Comparison of ENCODE assay signal across 25 cellular contexts in the genomic region with DNA sequence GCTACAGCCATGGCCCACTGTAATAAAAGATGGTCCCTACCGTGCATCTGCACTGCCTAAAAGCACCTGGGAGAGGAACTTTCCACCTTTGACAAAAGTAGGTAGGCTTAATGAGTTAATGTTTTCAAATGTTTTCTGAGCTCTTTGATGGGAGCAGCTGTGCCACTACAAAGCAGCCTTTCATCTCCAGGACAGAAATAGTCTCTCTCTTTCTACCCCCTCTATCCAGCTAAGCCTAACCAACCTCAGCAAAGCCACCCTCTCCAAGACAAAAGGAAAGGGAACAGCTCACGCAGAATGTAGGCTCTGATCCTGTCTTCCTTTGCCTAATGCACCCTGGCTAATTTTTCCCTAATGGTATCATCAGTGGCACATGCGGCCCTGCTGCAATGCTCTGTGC.
"Had no signal": no experiment of that assay in that cellular context is flagged by ENCODE, and none has a peak within 500 bp of the region (broad histone marks: within the 10 kb centered on the region; RNA-seq: fewer than 3 reads in every experiment).

No MANE protein-coding gene starts in this region.

- H3K4me3 ChIP-seq: esophagus muscularis mucosa, gastrocnemius medialis, left ventricle myocardium inferior, pancreas, right lobe of liver, smooth muscle cell, upper lobe of right lung had no signal

- H3K4me2 ChIP-seq: smooth muscle cell had no signal

- DNase-seq: activated CD4-positive, alpha-beta T cell treated with anti-CD3 and anti-CD28 coated beads, Interleukin-2, amount 10 ng/mL, durations not matched to agents 7 days and 5 days; activated CD4-positive, CD25-positive, alpha-beta regulatory T cell treated with anti-CD3 and anti-CD28 coated beads, Interleukin-2, amount 50 U/mL, for 72 hours; activated CD8-positive, alpha-beta memory T cell treated with anti-CD3 and anti-CD28 coated beads, Interleukin-2, amount 10 ng/mL, durations not matched to agents 7 days and 5 days; activated CD8-positive, alpha-beta T cell treated with anti-CD3 and anti-CD28 coated beads for 36 hours; activated gamma-delta T cell; activated T-cell treated with anti-CD3 and anti-CD28 coated beads for 4 hours; effector memory CD4-positive, alpha-beta T cell; gastrocnemius medialis; left ventricle myocardium inferior; natural killer cell; pancreas; right lobe of liver; stimulated activated CD4-positive, alpha-beta T cell treated with anti-CD3 and anti-CD28 coated beads, Interleukin-2, amount 100 ng/mL, for 48 hours; stimulated activated CD8-positive, alpha-beta memory T cell treated with anti-CD3 and anti-CD28 coated beads, Interleukin-4, amount 100 ng/mL, for 48 hours; stimulated activated naive B cell treated with anti-CD40 and anti-IgM and Interleukin-4, amounts not matched to agents 10 μg/mL and 1 μg/mL and 100 μg/mL, for 72 hours; T-helper 2 cell; upper lobe of right lung had no signal

- H3K36me3 ChIP-seq: esophagus muscularis mucosa, gastrocnemius medialis, left ventricle myocardium inferior, neutrophil, pancreas, right lobe of liver, upper lobe of right lung had no signal

- ATAC-seq: activated CD8-positive, alpha-beta memory T cell treated with anti-CD3 and anti-CD28 coated beads, Interleukin-2, amount 10 ng/mL, durations not matched to agents 7 days and 5 days; activated CD8-positive, alpha-beta T cell treated with anti-CD3 and anti-CD28 coated beads for 36 hours; activated naive CD4-positive, alpha-beta T cell treated with anti-CD3 and anti-CD28 coated beads, Interleukin-2, amount 50 U/mL, for 72 hours; gastrocnemius medialis; natural killer cell; pancreas; right lobe of liver; stimulated activated naive B cell treated with anti-CD40 and anti-IgM and Interleukin-4, amounts not matched to agents 10 μg/mL and 1 μg/mL and 100 μg/mL, for 72 hours; upper lobe of right lung had no signal

- H3K27ac ChIP-seq: esophagus muscularis mucosa, gastrocnemius medialis, left ventricle myocardium inferior, neutrophil, pancreas, right lobe of liver, upper lobe of right lung, VCaP had no signal

- H3K27me3 ChIP-seq: gastrocnemius medialis, pancreas, right lobe of liver, upper lobe of right lung had no signal

- FAIRE-seq: astrocyte, colon, endothelial cell of umbilical vein, pancreas had no signal

- H3K4me1 ChIP-seq: esophagus muscularis mucosa, gastrocnemius medialis, left ventricle myocardium inferior, pancreas, right lobe of liver, upper lobe of right lung had no signal

- H3K9me3 ChIP-seq: gastrocnemius medialis, neutrophil, pancreas, right lobe of liver, upper lobe of right lung had no signal
